Comparison of ENCODE assay signal across 19 cellular contexts in the genomic region with DNA sequence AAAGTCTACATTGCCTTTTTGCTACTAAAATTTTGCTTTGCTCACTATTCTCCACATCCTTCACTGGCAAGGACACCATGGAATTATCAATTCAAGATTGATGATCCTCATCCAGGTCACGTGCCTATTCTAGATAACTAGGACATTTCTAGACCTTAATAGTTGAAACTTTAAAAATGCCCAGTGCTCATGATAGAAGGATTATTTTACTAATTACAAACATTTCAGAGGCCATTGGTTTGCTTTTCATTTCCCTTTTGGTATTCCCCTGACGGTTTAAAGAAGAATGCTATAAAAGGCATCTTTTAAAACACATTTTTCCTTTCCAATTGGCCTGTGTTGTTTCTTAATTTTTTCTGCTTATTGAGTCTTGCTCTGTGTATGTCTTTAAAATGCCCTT.
A peak's percentile ranks its signal among the peaks of the same experiment; 100 is the strongest.
DNase-seq lines count a peak whose midpoint lies in the region; ATAC-seq, FAIRE-seq and TF ChIP-seq lines count a peak whose summit lies in the region.
"Had no signal": no experiment of that assay in that cellular context is flagged by ENCODE, and none has a peak within 500 bp of the region (broad histone marks: within the 10 kb centered on the region; RNA-seq: fewer than 3 reads in every experiment).

No MANE protein-coding gene starts in this region.

- FAIRE-seq in GM12892 (lab: Jason Lieb, UNC) = peak; percentile 5
- FAIRE-seq: GM18507, GM19239 had no signal

- no peaks in the 10 kb centered on the region for H3K9me3 ChIP-seq in MG63
- H3K9me3 ChIP-seq: BLaER1 had no signal

- ATAC-seq in GM18870 (IDR thresholded peaks at IDR 0.05; ENCODE audit: unreplicated experiment) = peak; percentile 35
- ATAC-seq in HG02885 (IDR thresholded peaks at IDR 0.05; ENCODE audit: poor library complexity, unreplicated experiment) = peak; percentile 36
- ATAC-seq: HCT116 had no signal

- no peak for TF ChIP-seq POLR2A in GM12892 (IDR thresholded peaks at IDR 0.05; ENCODE audit: low read depth, low read length)

- H3K4me3 ChIP-seq in MG63 = no peak overlapping the region
- H3K4me3 ChIP-seq: BLaER1 had no signal

- no peaks in the 10 kb centered on the region for H3K27me3 ChIP-seq in MG63
- H3K27me3 ChIP-seq: BLaER1 had no signal

- DNase-seq in GM12892 (ENCODE audit: insufficient read length) (no peak), NCI-H1694 treated with DMSO at 0.1 percent for 48 hours (lab: John Stamatoyannopoulos, UW) (no peak), MG63 (no peak), NCI-H510A treated with DMSO at 0.1 percent for 48 hours (lab: John Stamatoyannopoulos, UW) (no peak)
- no peak for DNase-seq in activated CD4-positive, alpha-beta T cell treated with anti-CD3 and anti-CD28 coated beads for 48 hours
- DNase-seq: 8988T; CD4-positive, alpha-beta memory T cell; DMS153; DMS79; GDM1; GOT3; H7; HFFc6 had no signal

- H3K36me3 ChIP-seq in MG63 = no peaks in the 10 kb centered on the region
- H3K36me3 ChIP-seq: BLaER1 had no signal
